22 cellular contexts compared by ENCODE assay signal in the genomic region with DNA sequence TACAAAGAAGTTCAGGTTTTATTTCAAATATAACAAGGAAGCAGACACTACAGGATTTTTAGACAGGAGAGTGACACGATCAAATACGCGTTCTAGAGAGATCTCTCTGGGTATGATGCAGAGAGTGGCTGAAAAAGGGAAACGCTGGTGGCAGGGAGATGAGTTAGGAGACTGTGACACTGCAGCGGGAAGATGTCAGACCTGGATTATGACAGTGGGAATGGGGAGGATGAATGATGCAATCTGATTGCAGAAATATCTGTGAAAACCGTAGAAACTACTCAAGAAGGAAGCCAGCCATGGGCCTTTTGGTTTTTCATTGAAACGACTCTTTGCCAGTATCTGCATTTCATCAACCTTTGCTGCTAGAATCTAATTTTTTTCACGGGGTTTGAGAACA.
DNase-seq lines count a peak whose midpoint lies in the region; ATAC-seq, FAIRE-seq and TF ChIP-seq lines count a peak whose summit lies in the region.
"Had no signal": no experiment of that assay in that cellular context is flagged by ENCODE, and none has a peak within 500 bp of the region (broad histone marks: within the 10 kb centered on the region; RNA-seq: fewer than 3 reads in every experiment).

No MANE protein-coding gene starts in this region.

- H2AK5ac ChIP-seq in IMR-90 (ENCODE audit: low read depth, low read length), result no peak overlapping the region

- H2BK120ac ChIP-seq in IMR-90 (ENCODE audit: low read depth, low read length), result no peak overlapping the region

- H4K5ac ChIP-seq in IMR-90 (ENCODE audit: low read depth, low read length), result no peak overlapping the region

- POLR2A ChIA-PET in IMR-90 (lab: Charles Lee; ENCODE audit: unreplicated experiment), result no interaction called here
- POLR2A ChIA-PET in K562 (lab: Yijun Ruan, JAX), result interaction anchor here (0.8 to 1.2 kb wide), 2 partner anchors 14 to 17 kb away, joined by 3 read pairs; no protein-coding TSS in a partner anchor

- H2BK20ac ChIP-seq in IMR-90 (ENCODE audit: low read depth, low read length), result no peak overlapping the region

- H3F3A ChIP-seq in neural progenitor cell (ENCODE audit: low read depth), result no peaks in the 10 kb centered on the region
- no peaks in the 10 kb centered on the region for H3F3A ChIP-seq in GM23248 (ENCODE audit: insufficient read depth)

- H3K9me1 ChIP-seq in IMR-90 (ENCODE audit: insufficient read depth, low read length) (no peaks in the 10 kb centered on the region), K562 (ENCODE audit: control insufficient read depth, insufficient read depth, low read length) (no peaks in the 10 kb centered on the region)

- H2AFZ ChIP-seq in IMR-90 (replicated peaks; ENCODE audit: low read length, poor library complexity), result no peak overlapping the region
- no peak overlapping the region for H2AFZ ChIP-seq in K562 (ENCODE audit: low read depth, low read length)
- no peak overlapping the region for H2AFZ ChIP-seq in neural progenitor cell (replicated peaks)
- no peak overlapping the region for H2AFZ ChIP-seq in GM23248

- ATAC-seq in IMR-90 (ENCODE audit: low read depth) (no peak), K562 (no peak)
- ATAC-seq: PC-3 had no signal

- H3K79me1 ChIP-seq in IMR-90 (ENCODE audit: low read depth in 1 of 2, low read length in 2 of 2), result no peaks in the 10 kb centered on the region

- no peak overlapping the region for H2BK15ac ChIP-seq in IMR-90 (ENCODE audit: low read depth, low read length)

- no peak overlapping the region for H3K23ac ChIP-seq in IMR-90 (ENCODE audit: low read depth, low read length)

- no peaks in the 10 kb centered on the region for H3K36me3 ChIP-seq in IMR-90 (ENCODE audit: control insufficient read depth, insufficient read depth, low read length)
- H3K36me3 ChIP-seq in K562 (ENCODE audit: control insufficient read depth, insufficient read depth, low read length), result no peaks in the 10 kb centered on the region
- no peaks in the 10 kb centered on the region for H3K36me3 ChIP-seq in neural progenitor cell
- H3K36me3 ChIP-seq in GM23248 (ENCODE audit: low read depth), result no peaks in the 10 kb centered on the region

- WGBS in IMR-90 (ENCODE audit: extremely low coverage in 2 of 2, insufficient read length in 1 of 2), 2 experiments, result 62% methylated on average over 7 of the region's 8 CpGs; no CpG with 5 or more reads in 1 of the 2 experiments
- 4% methylated on average over 8 of the region's 8 CpGs for WGBS in K562 (ENCODE audit: insufficient coverage, low coverage, missing lambda C conversion rate)
- WGBS in GM23248 (ENCODE audit: low coverage in 1 of 2, low lambda C conversion rate in 2 of 2, missing lambda C conversion rate in 2 of 2), 2 experiments, result 55 to 62% methylated on average over 8 of the region's 8 CpGs

- no peak overlapping the region for H3K18ac ChIP-seq in IMR-90 (ENCODE audit: low read depth, low read length)

- no peak for TF ChIP-seq EP300 in K562 (IDR thresholded peaks at IDR 0.05; ENCODE audit: low read length)

- H2BK5ac ChIP-seq in IMR-90 (ENCODE audit: low read depth, low read length, poor library complexity, severe bottlenecking), result no peak overlapping the region

- H4K8ac ChIP-seq in IMR-90 (ENCODE audit: low read depth in 2 of 2, low read length in 2 of 2), result no peak overlapping the region

- no peak for TF ChIP-seq CTCF in IMR-90 (conservative IDR thresholded peaks at IDR 0.05; ENCODE audit: low read depth, low read length)
- no peak for TF ChIP-seq CTCF in NB4 (IDR thresholded peaks at IDR 0.05; ENCODE audit: low read depth, low read length)
- TF ChIP-seq CTCF in K562 (IDR thresholded peaks at IDR 0.05 in 2 of 3, conservative IDR thresholded peaks at IDR 0.05 in 1 of 3; ENCODE audit: insufficient read depth in 2 of 3, low read depth in 1 of 3, low read length in 3 of 3), result no peak
- no peak for TF ChIP-seq CTCF in neural progenitor cell (IDR thresholded peaks at IDR 0.05)

- H3K79me2 ChIP-seq in K562 (ENCODE audit: control insufficient read depth, insufficient read depth, low read length) (no peaks in the 10 kb centered on the region), neural progenitor cell (ENCODE audit: low read depth) (no peaks in the 10 kb centered on the region), GM23248 (ENCODE audit: insufficient read depth) (no peaks in the 10 kb centered on the region)

- in situ Hi-C loops in IMR-90 (cut with MboI; ENCODE audit: low sequenced_read_pairs) (no loop called here), K562 (cut with MboI) (no loop called here), GM23248 (cut with MboI) (no loop called here)

- TF ChIP-seq POLR2A in IMR-90 (IDR thresholded peaks at IDR 0.05; ENCODE audit: low read depth, low read length) (no peak), NB4 (IDR thresholded peaks at IDR 0.05; ENCODE audit: extremely low read depth, insufficient read length) (no peak), K562 (conservative IDR thresholded peaks at IDR 0.05) (no peak)

- H3K9me3 Mint-ChIP-seq in neural progenitor cell, result peaks cover under 1% of the 10 kb centered on the region
- H3K9me3 Mint-ChIP-seq: IgD-negative memory B cell had no signal

- H4K91ac ChIP-seq in IMR-90 (ENCODE audit: insufficient read depth, low read depth, low read length), result no peak overlapping the region

- H3K27ac ChIP-seq in IMR-90 (ENCODE audit: insufficient read depth, low read length) (no peak overlapping the region), K562 (ENCODE audit: extremely low read depth, low read depth, low read length) (no peak overlapping the region), neural progenitor cell (no peak overlapping the region), GM23248 (no peak overlapping the region)
- H3K27ac ChIP-seq: C4-2B, SK-N-MC had no signal

- no peaks in the 10 kb centered on the region for H3K27me3 Mint-ChIP-seq in neural progenitor cell (ENCODE audit: insufficient read depth, low read depth)
- H3K27me3 Mint-ChIP-seq: IgD-negative memory B cell had no signal

- no peak overlapping the region for H3K56ac ChIP-seq in IMR-90 (ENCODE audit: extremely low read depth, insufficient read depth, low read length)

- H3K4me3 ChIP-seq in IMR-90 (ENCODE audit: insufficient read depth, low read depth, low read length) (no peak overlapping the region), NB4 (ENCODE audit: low read depth, low read length) (no peak overlapping the region), K562 (no peak overlapping the region), neural progenitor cell (no peak overlapping the region), GM23248 (no peak overlapping the region)
- H3K4me3 ChIP-seq: SK-N-MC had no signal

- H2AK9ac ChIP-seq in IMR-90 (replicated peaks; ENCODE audit: low read depth, low read length, poor library complexity), result no peak overlapping the region

- TF ChIP-seq RAD21 in IMR-90 (IDR thresholded peaks at IDR 0.05; ENCODE audit: low read length) (no peak), K562 (CRISPR knock-in tag; conservative IDR thresholded peaks at IDR 0.05 in 1 of 2, IDR thresholded peaks at IDR 0.05 in 1 of 2) (no peak)

- H3K36me3 Mint-ChIP-seq in neural progenitor cell, result peaks cover 2% of the 10 kb centered on the region
- H3K36me3 Mint-ChIP-seq: IgD-negative memory B cell had no signal

- no peaks in the 10 kb centered on the region for H3K4me1 ChIP-seq in IMR-90 (ENCODE audit: control insufficient read depth, insufficient read depth, low read length)
- no peaks in the 10 kb centered on the region for H3K4me1 ChIP-seq in K562 (replicated peaks in 1 of 2; ENCODE audit: control insufficient read depth in 2 of 2, insufficient read depth in 2 of 2, low read length in 2 of 2)
- H3K4me1 ChIP-seq in neural progenitor cell, result no peaks in the 10 kb centered on the region
- no peaks in the 10 kb centered on the region for H3K4me1 ChIP-seq in GM23248 (ENCODE audit: insufficient read depth)

- H4K20me1 ChIP-seq in IMR-90 (ENCODE audit: insufficient read depth, low read length) (no peaks in the 10 kb centered on the region), K562 (replicated peaks; ENCODE audit: control insufficient read depth, insufficient read depth, low read length) (no peaks in the 10 kb centered on the region), neural progenitor cell (ENCODE audit: low read depth) (no peaks in the 10 kb centered on the region), GM23248 (ENCODE audit: insufficient read depth) (no peaks in the 10 kb centered on the region)

- intact Hi-C loops in IMR-90 (cut with micrococcal nuclease) (no loop called here), K562 (cut with micrococcal nuclease) (no loop called here)

- H3K9me2 ChIP-seq in GM23248 (ENCODE audit: insufficient read depth), result no peaks in the 10 kb centered on the region

- H3K27me3 ChIP-seq in IMR-90 (ENCODE audit: control insufficient read depth, insufficient read depth, low read length) (no peaks in the 10 kb centered on the region), K562 (ENCODE audit: control insufficient read depth in 2 of 2, insufficient read depth in 2 of 2, low read length in 2 of 2) (peaks cover 4 to 29% of the 10 kb centered on the region in 2 experiments; a peak in 3 of 5 replicates), neural progenitor cell (no peaks in the 10 kb centered on the region), GM23248 (replicated peaks; ENCODE audit: insufficient read depth) (no peaks in the 10 kb centered on the region)

- BruUV-seq in IMR-90 (replicated peaks; lab: Mats Ljungman, UMichigan), result no TSS peak
- no TSS peak for BruUV-seq in K562 (replicated peaks; lab: Mats Ljungman, UMichigan)

- H3K4ac ChIP-seq in IMR-90 (ENCODE audit: low read depth, low read length), result no peak overlapping the region

- dilution Hi-C loops in IMR-90 (cut with HindIII; ENCODE audit: low sequenced_read_pairs, unreplicated experiment), result no loop called here

- DNase-seq in IMR-90 (no peak), NB4 (ENCODE audit: low read depth) (peak; percentile 22), K562 (ENCODE audit: extremely low read depth in 1 of 4, low spot score in 3 of 4) (no peak), neural progenitor cell (ENCODE audit: low spot score) (no peak), GM19238 (ENCODE audit: insufficient read length, low spot score) (no peak), GM23248 (no peak)
- no peak for DNase-seq in activated naive CD4-positive, alpha-beta T cell treated with anti-CD3 and anti-CD28 coated beads, Interleukin-2, amount 50 U/mL, for 16 hours
- DNase-seq: GDM1, Karpas-422, NCI-H1105, NCI-H146, NCI-H2029, NCI-H226, NCI-H524, NCI-H82, PC-3, Right ventricle myocardium superior had no signal

- H3K4me3 Mint-ChIP-seq in neural progenitor cell, result no peak overlapping the region
- H3K4me3 Mint-ChIP-seq: IgD-negative memory B cell had no signal

- H3K4me2 ChIP-seq in IMR-90 (ENCODE audit: low read depth, low read length) (no peak overlapping the region), K562 (ENCODE audit: insufficient read depth, low read length) (no peak overlapping the region), neural progenitor cell (no peak overlapping the region), GM23248 (ENCODE audit: unreplicated experiment) (no peak overlapping the region)

- no peak for FAIRE-seq in K562 (lab: Jason Lieb, UNC)
- FAIRE-seq: A204.1, GM19239 had no signal

- H3K9ac ChIP-seq in IMR-90 (ENCODE audit: low read depth, low read length) (no peak overlapping the region), K562 (ENCODE audit: insufficient read depth in 1 of 2, low read depth in 2 of 2, low read length in 2 of 2) (no peak overlapping the region), neural progenitor cell (no peak overlapping the region), GM23248 (no peak overlapping the region)

- no peaks in the 10 kb centered on the region; the same call in 1 of the 2 replicates for H3K9me3 ChIP-seq in IMR-90 (ENCODE audit: control insufficient read depth, insufficient read depth, low read length)
- no peaks in the 10 kb centered on the region for H3K9me3 ChIP-seq in K562 (replicated peaks; ENCODE audit: control insufficient read depth, insufficient read depth, low read depth, low read length)
- H3K9me3 ChIP-seq in neural progenitor cell (ENCODE audit: low read depth), result no peaks in the 10 kb centered on the region
- no peaks in the 10 kb centered on the region for H3K9me3 ChIP-seq in GM23248 (ENCODE audit: low read depth)

- H3K27ac Mint-ChIP-seq in neural progenitor cell, result peak overlapping the region; percentile 11
- H3K27ac Mint-ChIP-seq: IgD-negative memory B cell had no signal

- H3K14ac ChIP-seq in IMR-90 (replicated peaks; ENCODE audit: low read depth, low read length), result no peak overlapping the region

- CTCF ChIA-PET in IMR-90 (lab: Yijun Ruan, JAX), result no interaction called here
- CTCF ChIA-PET in K562 (lab: Yijun Ruan, JAX; ENCODE audit: low intra/inter-chr PET ratio), result interaction anchor here (0.7 kb wide), 1 partner anchor 84 kb away, joined by 3 read pairs; no protein-coding TSS in a partner anchor

- no peaks in the 10 kb centered on the region for H3K4me1 Mint-ChIP-seq in neural progenitor cell
- H3K4me1 Mint-ChIP-seq: IgD-negative memory B cell had no signal
